Comparison of ENCODE assay signal across 17 cellular contexts in genomic region chr18:23890589-23890988, GRCh38.
DNase-seq lines count a peak whose midpoint lies in the region; ATAC-seq and TF ChIP-seq lines count a peak whose summit lies in the region.
"Had no signal": no experiment of that assay in that cellular context is flagged by ENCODE, and none has a peak within 500 bp of the region (broad histone marks: within the 10 kb centered on the region; RNA-seq: fewer than 3 reads in every experiment).

No MANE protein-coding gene starts in this region.

- no peak for TF ChIP-seq RAD21 in HCT116 (IDR thresholded peaks at IDR 0.05; ENCODE audit: low read depth)

- peak overlapping the region; percentile 9; the same call in 1 of the 2 replicates for H3K4me2 ChIP-seq in HCT116 (ENCODE audit: low read length)

- intact Hi-C loops in HCT116 (cut with micrococcal nuclease) = no loop called here

- no TSS peak for BruUV-seq in HCT116 (replicated peaks; lab: Mats Ljungman, UMichigan)

- H2AFZ ChIP-seq in HCT116 (ENCODE audit: low read depth, low read length, poor library complexity, severe bottlenecking) = no peak overlapping the region

- no peak for TF ChIP-seq POLR2A in HCT116 (IDR thresholded peaks at IDR 0.05; ENCODE audit: borderline replicate concordance, extremely low read depth, insufficient read depth, insufficient read length)

- no peak for ATAC-seq in HCT116
- ATAC-seq: activated CD4-positive, alpha-beta T cell treated with anti-CD3 and anti-CD28 coated beads for 36 hours; left ventricle myocardium superior had no signal

- H3K4me3 ChIP-seq in HCT116 (replicated peaks in 1 of 2; ENCODE audit: low read depth in 1 of 2, low read length in 2 of 2) = no peak overlapping the region
- no peak overlapping the region for H3K4me3 ChIP-seq in fibroblast of the aortic adventitia (ENCODE audit: low read depth, low read length)
- H3K4me3 ChIP-seq: SJSA1 had no signal

- H3K36me3 ChIP-seq in HCT116 (ENCODE audit: control insufficient read depth in 1 of 2, insufficient read depth in 2 of 2, low read length in 2 of 2) = no peaks in the 10 kb centered on the region
- H3K36me3 ChIP-seq: SJSA1 had no signal

- POLR2A ChIA-PET in HCT116 (lab: Charles Lee) = no interaction called here

- no peaks in the 10 kb centered on the region for H3K27me3 ChIP-seq in HCT116 (ENCODE audit: insufficient read depth, low read length)
- H3K27me3 ChIP-seq: SJSA1 had no signal

- no peak overlapping the region for H3K9ac ChIP-seq in HCT116 (ENCODE audit: low read length)

- H3K9me2 ChIP-seq in HCT116 (ENCODE audit: insufficient read depth) = no peaks in the 10 kb centered on the region

- DNase-seq in A172 (ENCODE audit: low spot score) (peak; percentile 78), HCT116 (ENCODE audit: low read depth, low spot score) (no peak), amniotic epithelial cell (ENCODE audit: low read depth) (peak; percentile 29), fibroblast of the aortic adventitia (ENCODE audit: low read depth) (peak; percentile 68), NCI-H2081 treated with DMSO at 0.1 percent for 48 hours (lab: John Stamatoyannopoulos, UW) (no peak), occipital lobe (lab: John Stamatoyannopoulos, UW) (no peak), NCI-H1930 (lab: John Stamatoyannopoulos, UW) (no peak)
- no peak for DNase-seq in activated effector memory CD4-positive, alpha-beta T cell treated with Interleukin-2 at 50 U/mL for 16 hours
- DNase-seq: 8988T; activated CD4-positive, alpha-beta T cell treated with anti-CD3 and anti-CD28 coated beads for 36 hours; cerebellar nuclear complex; GDM1; hypothalamus; left ventricle myocardium superior; NCI-H2227 treated with DMSO at 0.1 percent for 48 hours; T1000 had no signal

- no peaks in the 10 kb centered on the region for H4K20me1 ChIP-seq in HCT116 (ENCODE audit: insufficient read depth)

- TF ChIP-seq CTCF in HCT116 (IDR thresholded peaks at IDR 0.05 in 2 of 3, conservative IDR thresholded peaks at IDR 0.05 in 1 of 3; ENCODE audit: borderline replicate concordance in 1 of 3, insufficient read depth in 1 of 3, low read depth in 2 of 3, low read length in 2 of 3) (no peak), fibroblast of the aortic adventitia (IDR thresholded peaks at IDR 0.05; ENCODE audit: insufficient read depth, low read length) (no peak)

- RAD21 ChIA-PET in HCT116 (lab: Charles Lee; ENCODE audit: low non-redundant PET in 1 of 2, low total read pairs in 2 of 2, uncharacterized antibody in 2 of 2, unreplicated experiment in 2 of 2) = no interaction called here

- CTCF ChIA-PET in HCT116 (lab: Charles Lee) = interaction anchor here (0.8 kb wide), 1 partner anchor 28 kb away, joined by 3 read pairs; no protein-coding TSS in a partner anchor

- H3K79me2 ChIP-seq in HCT116 (ENCODE audit: insufficient read depth, low read length) = no peaks in the 10 kb centered on the region

- no peaks in the 10 kb centered on the region for H3K9me3 ChIP-seq in HCT116 (ENCODE audit: control insufficient read depth in 1 of 2, insufficient read depth in 1 of 2, low read depth in 1 of 2, low read length in 2 of 2)
- H3K9me3 ChIP-seq: SJSA1 had no signal

- H3K4me1 ChIP-seq in HCT116 (ENCODE audit: control insufficient read depth in 1 of 2, insufficient read depth in 2 of 2, low read length in 2 of 2) = peaks cover 4 to 9% of the 10 kb centered on the region in 2 experiments
- H3K4me1 ChIP-seq: SJSA1 had no signal

- H3K27ac ChIP-seq in HCT116 (ENCODE audit: low read depth, low read length) = no peak overlapping the region
- H3K27ac ChIP-seq: SJSA1 had no signal

TF ChIP-seq in HCT116, 20 proteins besides CTCF, POLR2A, EP300 and RAD21:
- TF ChIP-seq CBX3 (IDR thresholded peaks at IDR 0.05; ENCODE audit: low read depth) (no peak), YY1 (IDR thresholded peaks at IDR 0.05; ENCODE audit: extremely low read depth, insufficient replicate concordance, low read depth, low read length) (no peak), ZFX (IDR thresholded peaks at IDR 0.05) (no peak), SP1 (IDR thresholded peaks at IDR 0.05; ENCODE audit: low read depth) (no peak), REST (IDR thresholded peaks at IDR 0.05; ENCODE audit: low read depth) (no peak), TCF7L2 (IDR thresholded peaks at IDR 0.05; ENCODE audit: borderline replicate concordance, extremely low read depth, insufficient read depth, insufficient read length) (no peak), EZH2 (IDR thresholded peaks at IDR 0.05) (no peak), POLR2AphosphoS5 (IDR thresholded peaks at IDR 0.05; ENCODE audit: low read depth, low read length) (no peak)
- TF ChIP-seq, protein P1, sequence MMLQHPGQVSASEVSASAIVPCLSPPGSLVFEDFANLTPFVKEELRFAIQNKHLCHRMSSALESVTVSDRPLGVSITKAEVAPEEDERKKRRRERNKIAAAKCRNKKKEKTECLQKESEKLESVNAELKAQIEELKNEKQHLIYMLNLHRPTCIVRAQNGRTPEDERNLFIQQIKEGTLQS (IDR thresholded peaks at IDR 0.05) = no peak

Comparison
In these comparisons a context has a peak if more than half of its experiments do, and no peak if none do; other contexts are left out.
1. DNase-seq: peak in A172 (single experiment), amniotic epithelial cell (single experiment) and fibroblast of the aortic adventitia (single experiment); none in HCT116 (single experiment), NCI-H2081 treated with DMSO at 0.1 percent for 48 hours (single experiment), occipital lobe (single experiment), NCI-H1930 (0 of 2) and activated effector memory CD4-positive, alpha-beta T cell treated with Interleukin-2 at 50 U/mL for 16 hours (single experiment).